ENCODE assay signal across 17 cellular contexts in the genomic region with DNA sequence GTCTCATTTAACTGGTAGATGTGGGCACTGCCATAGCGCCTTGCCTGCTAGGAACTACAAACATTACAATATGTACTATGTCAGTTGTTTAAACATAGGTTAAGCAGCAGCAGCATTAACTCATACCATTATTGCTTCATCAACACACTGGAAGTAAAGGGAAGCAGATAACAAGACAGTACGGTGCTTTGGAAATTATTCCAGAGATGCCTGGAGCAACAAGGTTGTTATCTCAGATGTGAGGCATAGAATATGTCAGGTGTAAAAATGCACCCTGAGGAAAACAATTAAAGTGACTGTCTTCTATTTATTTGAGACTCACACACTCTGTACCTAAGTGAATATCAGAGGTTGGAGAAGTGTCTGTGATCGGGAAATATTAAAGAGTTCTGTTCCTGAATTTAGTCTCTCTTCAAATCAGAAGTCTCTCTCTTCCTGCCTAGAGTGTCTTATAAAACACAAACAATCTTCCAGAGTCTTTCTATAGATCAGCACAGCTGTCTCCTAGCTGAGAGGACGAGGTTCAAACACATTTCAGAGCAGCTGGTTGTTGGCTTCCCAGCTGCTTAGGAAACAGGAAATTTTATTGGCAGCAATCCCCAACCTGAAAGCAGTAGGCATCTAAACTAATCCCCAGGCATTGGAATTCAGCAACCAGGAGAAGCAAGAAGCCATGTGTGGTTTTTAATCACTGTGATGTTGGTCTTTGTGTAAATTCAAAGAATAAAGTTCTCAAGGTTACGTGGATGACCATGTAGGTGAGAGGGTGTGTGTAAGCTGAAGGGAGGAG.
DNase-seq lines count a peak whose midpoint lies in the region; ATAC-seq lines count a peak whose summit lies in the region.
"Had no signal": no experiment of that assay in that cellular context is flagged by ENCODE, and none has a peak within 500 bp of the region (broad histone marks: within the 10 kb centered on the region; RNA-seq: fewer than 3 reads in every experiment).

No MANE protein-coding gene starts in this region.

- peaks cover 5% of the 10 kb centered on the region for H3K9me3 Mint-ChIP-seq in activated T-cell treated with anti-CD3 and anti-CD28 coated beads, Interleukin-2, amount 50 U/mL, for 4 hours

- no peaks in the 10 kb centered on the region for H3K36me3 Mint-ChIP-seq in activated T-cell treated with anti-CD3 and anti-CD28 coated beads, Interleukin-2, amount 50 U/mL, for 4 hours (ENCODE audit: insufficient read depth)

- no peaks in the 10 kb centered on the region for H3K27me3 Mint-ChIP-seq in activated T-cell treated with anti-CD3 and anti-CD28 coated beads, Interleukin-2, amount 50 U/mL, for 4 hours (ENCODE audit: low read depth)

- H3K4me1 Mint-ChIP-seq in activated T-cell treated with anti-CD3 and anti-CD28 coated beads, Interleukin-2, amount 50 U/mL, for 4 hours (ENCODE audit: low read depth), result no peaks in the 10 kb centered on the region

- H3K4me3 Mint-ChIP-seq in activated T-cell treated with anti-CD3 and anti-CD28 coated beads, Interleukin-2, amount 50 U/mL, for 4 hours, result no peak overlapping the region

- ATAC-seq in activated T-cell treated with anti-CD3 and anti-CD28 coated beads, Interleukin-2, amount 50 U/mL, for 4 hours, result no peak
- ATAC-seq in GM21390 (IDR thresholded peaks at IDR 0.05; ENCODE audit: unreplicated experiment), result no peak
- ATAC-seq: HCT116, K562 had no signal

- peak; percentile 8 for DNase-seq in NCI-H146 (lab: John Stamatoyannopoulos, UW)
- no peak for DNase-seq in NCI-H146 treated with DMSO at 0.1 percent for 48 hours (lab: John Stamatoyannopoulos, UW; ENCODE audit: unreplicated experiment)
- peak; percentile 5 for DNase-seq in astrocyte of the hippocampus (ENCODE audit: low read depth, low spot score)
- DNase-seq in myocyte (ENCODE audit: low read depth), result peak; percentile 24
- no peak for DNase-seq in RPMI8226
- DNase-seq in activated T-cell treated with anti-CD3 and anti-CD28 coated beads, Interleukin-2, amount 50 U/mL, for 4 hours, result no peak
- no peak for DNase-seq in stimulated activated CD4-positive, alpha-beta T cell treated with anti-CD3 and anti-CD28 coated beads, Interleukin-15, amount 100 ng/mL, for 24 hours
- DNase-seq: 8988T, NCI-H1048, NCI-H1694, NCI-H2107, NCI-H446, NCI-H748 treated with DMSO at 0.1 percent for 48 hours, SW 1271 had no signal

Comparison
In these comparisons a context has a peak if more than half of its experiments do, and no peak if none do; other contexts are left out.
1. DNase-seq: peak in NCI-H146 (single experiment), astrocyte of the hippocampus (single experiment) and myocyte (single experiment); none in NCI-H146 treated with DMSO at 0.1 percent for 48 hours (single experiment), RPMI8226 (single experiment), activated T-cell treated with anti-CD3 and anti-CD28 coated beads, Interleukin-2, amount 50 U/mL, for 4 hours (single experiment) and stimulated activated CD4-positive, alpha-beta T cell treated with anti-CD3 and anti-CD28 coated beads, Interleukin-15, amount 100 ng/mL, for 24 hours (single experiment).